13 cellular contexts compared by ENCODE assay signal in the genomic region with DNA sequence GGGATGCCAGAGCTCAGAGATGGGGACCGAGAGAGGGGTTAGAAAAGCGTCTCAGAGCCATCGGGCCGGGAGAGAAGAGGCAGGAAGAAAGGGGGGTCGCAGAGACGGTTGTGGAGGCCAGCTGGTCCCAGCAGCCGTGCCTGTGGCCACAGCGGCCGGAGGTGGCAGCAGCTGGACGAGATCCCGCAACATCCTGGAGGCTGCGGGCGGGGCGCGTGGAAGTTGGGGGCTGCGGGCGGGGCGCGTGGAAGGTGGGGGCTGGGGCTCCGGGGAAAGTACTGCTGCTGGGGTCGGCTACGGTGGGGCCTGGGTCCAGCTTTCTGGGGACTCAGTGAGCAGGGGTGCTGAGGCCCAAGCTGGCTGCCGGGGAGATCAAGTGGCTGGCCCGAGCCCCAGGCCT.
"Had no signal": no experiment of that assay in that cellular context is flagged by ENCODE, and none has a peak within 500 bp of the region (broad histone marks: within the 10 kb centered on the region; RNA-seq: fewer than 3 reads in every experiment).

No MANE protein-coding gene starts in this region.

- H3K27me3 ChIP-seq: brain microvascular endothelial cell had no signal

- DNase-seq: activated CD4-positive, alpha-beta T cell treated with anti-CD3 and anti-CD28 coated beads, Interleukin-2, amount 50 U/mL, for 1 hour; activated naive CD4-positive, alpha-beta T cell treated with Interleukin-2 at 50 U/mL for 16 hours; brain microvascular endothelial cell; erythroblast; hippocampal formation; stimulated activated CD4-positive, alpha-beta T cell treated with anti-CD3 and anti-CD28 coated beads, Interleukin-12 subunit alpha, Interleukin-12 subunit beta, amount 100 ng/mL, for 4 hours; stimulated activated CD4-positive, alpha-beta T cell treated with anti-CD3 and anti-CD28 coated beads, Interleukin-2, amount 100 ng/mL, for 24 hours; SW 1271 had no signal

- H3K27ac ChIP-seq: brain microvascular endothelial cell, gastroesophageal sphincter, neutrophil had no signal

- H3K9me3 ChIP-seq: gastroesophageal sphincter, neutrophil had no signal

- H3K36me3 ChIP-seq: brain microvascular endothelial cell, gastroesophageal sphincter, neutrophil had no signal

- ATAC-seq: activated CD4-positive, CD25-positive, alpha-beta regulatory T cell treated with anti-CD3 and anti-CD28 coated beads, Interleukin-2, amount 50 U/mL, for 24 hours; gastroesophageal sphincter had no signal

- H3K9me3 Mint-ChIP-seq: central memory CD8-positive, alpha-beta T cell; T-helper 2 cell treated with Interferon-gamma antibody and Interleukin-4, amounts not matched to agents 5 μg/mL and 100 μg/mL, for 36 hours had no signal

- H3K4me1 Mint-ChIP-seq: central memory CD8-positive, alpha-beta T cell had no signal

- H3K4me3 Mint-ChIP-seq: central memory CD8-positive, alpha-beta T cell; T-helper 2 cell treated with Interferon-gamma antibody and Interleukin-4, amounts not matched to agents 5 μg/mL and 100 μg/mL, for 36 hours had no signal

- H3K27me3 Mint-ChIP-seq: central memory CD8-positive, alpha-beta T cell had no signal

- H3K27ac Mint-ChIP-seq: T-helper 2 cell treated with Interferon-gamma antibody and Interleukin-4, amounts not matched to agents 5 μg/mL and 100 μg/mL, for 36 hours had no signal

- H3K4me3 ChIP-seq: gastroesophageal sphincter had no signal
